In genomic region chr3:102614580-102614979, GRCh38 we compare ENCODE assay signal across 13 cellular contexts.
DNase-seq lines count a peak whose midpoint lies in the region; TF ChIP-seq lines count a peak whose summit lies in the region.
"Had no signal": no experiment of that assay in that cellular context is flagged by ENCODE, and none has a peak within 500 bp of the region (broad histone marks: within the 10 kb centered on the region; RNA-seq: fewer than 3 reads in every experiment).

No MANE protein-coding gene starts in this region.

- no peak overlapping the region for H3K9ac ChIP-seq in SK-N-MC (ENCODE audit: insufficient read length)
- H3K9ac ChIP-seq: BLaER1 treated with 17β-estradiol and CSF1 and Interleukin-3, amounts not matched to agents 10 nM and 100 nM had no signal

- no peaks in the 10 kb centered on the region for H3K36me3 ChIP-seq in A673 (ENCODE audit: insufficient read depth, low read length, poor library complexity, severe bottlenecking)
- H3K36me3 ChIP-seq in SK-N-MC (ENCODE audit: insufficient read depth, low read length) = no peaks in the 10 kb centered on the region
- H3K36me3 ChIP-seq: BLaER1 treated with 17β-estradiol and CSF1 and Interleukin-3, amounts not matched to agents 10 nM and 100 nM; HAP-1 had no signal

- H3K4me3 ChIP-seq in A673 (ENCODE audit: low read depth, low read length, poor library complexity, severe bottlenecking) (no peak overlapping the region), SK-N-MC (peak overlapping the region; percentile 54)
- H3K4me3 ChIP-seq: BLaER1 treated with 17β-estradiol and CSF1 and Interleukin-3, amounts not matched to agents 10 nM and 100 nM; HAP-1 had no signal

- H3K27ac ChIP-seq in A673 (ENCODE audit: low read depth, low read length, poor library complexity, severe bottlenecking) (no peak overlapping the region), SK-N-MC (no peak overlapping the region)
- H3K27ac ChIP-seq: BLaER1 treated with 17β-estradiol and CSF1 and Interleukin-3, amounts not matched to agents 10 nM and 100 nM had no signal

- no peaks in the 10 kb centered on the region for H3K27me3 ChIP-seq in A673 (replicated peaks; ENCODE audit: insufficient read depth, low read depth, low read length, poor library complexity)
- H3K27me3 ChIP-seq: BLaER1 treated with 17β-estradiol and CSF1 and Interleukin-3, amounts not matched to agents 10 nM and 100 nM had no signal

- POLR2A ChIA-PET in A673 (lab: Charles Lee; ENCODE audit: low non-redundant PET) = no interaction called here

- H3K9me3 ChIP-seq in A673 (ENCODE audit: low read depth, low read length, poor library complexity, severe bottlenecking) (peaks cover 8% of the 10 kb centered on the region), SK-N-MC (ENCODE audit: low read depth, low read length) (no peaks in the 10 kb centered on the region)
- H3K9me3 ChIP-seq: BLaER1 treated with 17β-estradiol and CSF1 and Interleukin-3, amounts not matched to agents 10 nM and 100 nM; Caco-2; HAP-1 had no signal

- H3K4me1 ChIP-seq in A673 (ENCODE audit: insufficient read depth, low read length, poor library complexity, severe bottlenecking) = peaks cover 27% of the 10 kb centered on the region
- H3K4me1 ChIP-seq: Caco-2, HAP-1 had no signal

- BruUV-seq in A673 (replicated peaks; lab: Mats Ljungman, UMichigan) = no TSS peak

- CTCF ChIA-PET in A673 (lab: Charles Lee) = interaction anchor here (0.6 kb wide), 1 partner anchor 871 kb away, joined by 3 read pairs; no protein-coding TSS in a partner anchor

- no peak for TF ChIP-seq CTCF in A673 (conservative IDR thresholded peaks at IDR 0.05; ENCODE audit: low read depth, low read length)

- intact Hi-C loops in A673 (cut with micrococcal nuclease; ENCODE audit: unreplicated experiment) = no loop called here

- DNase-seq in NCI-H1436 (lab: John Stamatoyannopoulos, UW) = peak; percentile 15
- DNase-seq in NCI-H1436 treated with DMSO at 0.1 percent for 48 hours (lab: John Stamatoyannopoulos, UW) = no peak
- peak; percentile 94 for DNase-seq in A673 (ENCODE audit: low spot score)
- peak; percentile 28 for DNase-seq in NCI-H146 (lab: John Stamatoyannopoulos, UW)
- peak; percentile 99 for DNase-seq in SK-N-MC (ENCODE audit: low read depth, low spot score)
- no peak for DNase-seq in T-helper 9 cell
- no peak for DNase-seq in NCI-H1694 (lab: John Stamatoyannopoulos, UW)
- no peak for DNase-seq in activated CD8-positive, alpha-beta memory T cell treated with anti-CD3 and anti-CD28 coated beads for 24 hours
- DNase-seq: 8988T; Caco-2; CD8-positive, alpha-beta T cell had no signal

Comparison
In these comparisons a context has a peak if more than half of its experiments do, and no peak if none do; other contexts are left out.
1. DNase-seq: peak in NCI-H1436 (single experiment), A673 (single experiment), NCI-H146 (single experiment) and SK-N-MC (single experiment); none in NCI-H1436 treated with DMSO at 0.1 percent for 48 hours (single experiment), T-helper 9 cell (single experiment), NCI-H1694 (single experiment) and activated CD8-positive, alpha-beta memory T cell treated with anti-CD3 and anti-CD28 coated beads for 24 hours (single experiment).